In genomic region chr1:219442575-219442974, GRCh38 we compare ENCODE assay signal across 1 cellular context.
TF ChIP-seq lines count a peak whose summit lies in the region.

No MANE protein-coding gene starts in this region.

TF ChIP-seq in IMR-90, 13 proteins besides CTCF, POLR2A, EP300 and RAD21 (continued from another document):
- TF ChIP-seq FOS (IDR thresholded peaks at IDR 0.05; ENCODE audit: low read depth, low read length) (no peak), BHLHE40 (IDR thresholded peaks at IDR 0.05; ENCODE audit: low read depth, low read length) (no peak)
